In the genomic region with DNA sequence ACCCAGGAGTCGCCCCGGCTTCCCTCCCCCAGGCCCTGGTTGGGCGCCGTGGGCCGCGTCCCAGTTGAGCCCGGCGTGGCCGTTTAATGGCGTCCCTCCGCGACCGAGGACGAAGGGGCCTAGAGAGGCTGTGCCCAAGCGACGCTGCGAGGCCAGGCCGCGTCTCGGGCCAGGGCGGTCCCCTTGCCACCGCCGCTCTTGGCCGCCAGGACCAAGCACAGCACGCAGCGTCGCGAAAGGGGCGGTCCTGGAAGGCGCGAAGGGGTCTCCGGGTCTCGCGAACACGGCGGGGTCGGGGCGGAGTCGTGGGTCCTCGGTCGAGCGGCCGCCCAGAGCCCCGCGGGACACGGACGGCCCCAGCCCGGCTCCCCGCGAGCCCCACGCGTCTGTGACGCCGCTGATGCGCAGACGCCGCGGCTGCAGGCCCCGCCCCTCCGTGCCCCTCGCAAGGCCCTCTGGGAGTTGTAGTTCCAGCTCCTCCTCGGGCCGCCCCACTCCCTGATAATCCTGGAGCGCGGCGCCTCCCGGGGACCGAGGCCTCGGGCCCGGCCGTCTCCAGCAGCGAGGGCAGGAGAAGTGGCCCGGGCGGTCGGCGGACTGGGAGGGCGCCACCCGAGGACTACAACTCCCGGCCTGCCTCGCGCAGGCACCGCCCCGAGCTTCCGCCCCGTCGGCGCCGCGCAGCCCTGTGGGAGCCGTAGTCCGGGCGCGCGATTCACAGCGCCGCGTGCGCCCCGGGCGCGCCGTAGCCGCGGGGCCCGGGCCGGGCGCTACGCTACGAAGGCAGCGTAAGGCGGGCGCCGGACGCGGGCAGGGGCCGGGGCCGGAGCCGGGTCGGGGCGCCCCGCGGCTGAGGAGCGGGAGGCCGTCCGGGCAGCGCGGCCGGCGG, we compare ENCODE assay signal across 8 cellular contexts. TPM values are rescaled to one million over a fixed set of nuclear protein-coding genes. Genes with fewer than 3 reads are reported as not detected.
DNase-seq lines count a peak whose midpoint lies in the region; ATAC-seq and TF ChIP-seq lines count a peak whose summit lies in the region.

TSS of gene CAPN15 (plus strand) at position 698 of the 889 bp plus-strand sequence. CDS start 19,127 bp downstream, outside the sequence.

- intact Hi-C loops in activated T-helper 2 cell treated with anti-CD3 and anti-CD28 coated beads, Interferon-gamma antibody, Interleukin-2, Interleukin-4, amounts not matched to agents 10 μg/mL and 5 μg/mL and 100 μg/mL, durations not matched to agents 14 hours and 24 hours and 36 hours (cut with micrococcal nuclease): loop anchor here (1.0 to 10.0 kb wide), 6 partner anchors 40 to 895 kb away; partner anchors contain the start of genes METTL26, NHLRC4, NME4 and PIGQ

- peak within 1 kb of the TSS; percentile 99 for H3K27ac Mint-ChIP-seq in activated T-helper 2 cell treated with anti-CD3 and anti-CD28 coated beads, Interferon-gamma antibody, Interleukin-2, Interleukin-4, amounts not matched to agents 10 μg/mL and 5 μg/mL and 100 μg/mL, durations not matched to agents 14 hours and 24 hours and 36 hours
- peak within 1 kb of the TSS; percentile 87 to 98 (median 93) for H3K27ac Mint-ChIP-seq in nephron
- peak within 1 kb of the TSS; percentile 100 for H3K27ac Mint-ChIP-seq in stimulated activated naive CD8-positive, alpha-beta T cell treated with anti-CD3 and anti-CD28 coated beads, Interleukin-15, Interleukin-2, amounts not matched to agents 100 ng/mL and 50 ng/mL, for 24 hours

- no peaks in the 10 kb centered on the region for H3K27me3 Mint-ChIP-seq in activated T-helper 2 cell treated with anti-CD3 and anti-CD28 coated beads, Interferon-gamma antibody, Interleukin-2, Interleukin-4, amounts not matched to agents 10 μg/mL and 5 μg/mL and 100 μg/mL, durations not matched to agents 14 hours and 24 hours and 36 hours (ENCODE audit: low read depth)
- no peaks in the 10 kb centered on the region for H3K27me3 Mint-ChIP-seq in nephron (ENCODE audit: low read depth)
- no peaks in the 10 kb centered on the region for H3K27me3 Mint-ChIP-seq in stimulated activated naive CD8-positive, alpha-beta T cell treated with anti-CD3 and anti-CD28 coated beads, Interleukin-15, Interleukin-2, amounts not matched to agents 100 ng/mL and 50 ng/mL, for 24 hours

- no peaks in the 10 kb centered on the region for H3K9me3 ChIP-seq in DND-41 (ENCODE audit: insufficient read depth, low read length, severe bottlenecking)
- no peaks in the 10 kb centered on the region for H3K9me3 ChIP-seq in GM23248 (ENCODE audit: low read depth)
- H3K9me3 ChIP-seq in RWPE2 (ENCODE audit: severe bottlenecking): no peaks in the 10 kb centered on the region

- DNase-seq in DND-41 (peak; percentile 84), GM23248 (peak; percentile 96), Kasumi-1 (lab: John Stamatoyannopoulos, UW) (peak; percentile 31 to 61), RWPE2 (ENCODE audit: low spot score) (no peak), fibroblast of peridontal ligament (ENCODE audit: extremely low read depth) (peak; percentile 76)
- peak; percentile 82 for DNase-seq in activated T-helper 2 cell treated with anti-CD3 and anti-CD28 coated beads, Interferon-gamma antibody, Interleukin-2, Interleukin-4, amounts not matched to agents 10 μg/mL and 5 μg/mL and 100 μg/mL, durations not matched to agents 14 hours and 24 hours and 36 hours (ENCODE audit: low spot score)

- H3K36me3 ChIP-seq in DND-41 (ENCODE audit: insufficient read depth, low read length): peaks cover 25% of the 10 kb centered on the region
- no peaks in the 10 kb centered on the region for H3K36me3 ChIP-seq in GM23248 (ENCODE audit: low read depth)
- H3K36me3 ChIP-seq in RWPE2 (ENCODE audit: low read depth): peaks cover 9% of the 10 kb centered on the region

- H4K20me1 ChIP-seq in DND-41 (ENCODE audit: insufficient read depth, low read length) (peaks cover 61% of the 10 kb centered on the region), GM23248 (ENCODE audit: insufficient read depth) (no peaks in the 10 kb centered on the region)

- H2AFZ ChIP-seq in DND-41 (ENCODE audit: low read depth, low read length) (peak within 1 kb of the TSS; percentile 75), GM23248 (peak within 1 kb of the TSS; percentile 41; the same call in 1 of the 2 replicates)

- peaks cover 21% of the 10 kb centered on the region for H3K4me1 Mint-ChIP-seq in activated T-helper 2 cell treated with anti-CD3 and anti-CD28 coated beads, Interferon-gamma antibody, Interleukin-2, Interleukin-4, amounts not matched to agents 10 μg/mL and 5 μg/mL and 100 μg/mL, durations not matched to agents 14 hours and 24 hours and 36 hours (ENCODE audit: low read depth)
- peaks cover 22% of the 10 kb centered on the region for H3K4me1 Mint-ChIP-seq in nephron
- peaks cover 59% of the 10 kb centered on the region for H3K4me1 Mint-ChIP-seq in stimulated activated naive CD8-positive, alpha-beta T cell treated with anti-CD3 and anti-CD28 coated beads, Interleukin-15, Interleukin-2, amounts not matched to agents 100 ng/mL and 50 ng/mL, for 24 hours (ENCODE audit: low read depth)

- H3K4me3 ChIP-seq in DND-41 (ENCODE audit: low read depth in 1 of 2, low read length in 2 of 2): peak within 1 kb of the TSS; percentile 58 to 95
- peak within 1 kb of the TSS; percentile 86 for H3K4me3 ChIP-seq in GM23248
- H3K4me3 ChIP-seq in RWPE2 (ENCODE audit: severe bottlenecking): peak within 1 kb of the TSS; percentile 62

- no peaks in the 10 kb centered on the region for H3K9me3 Mint-ChIP-seq in activated T-helper 2 cell treated with anti-CD3 and anti-CD28 coated beads, Interferon-gamma antibody, Interleukin-2, Interleukin-4, amounts not matched to agents 10 μg/mL and 5 μg/mL and 100 μg/mL, durations not matched to agents 14 hours and 24 hours and 36 hours
- no peaks in the 10 kb centered on the region for H3K9me3 Mint-ChIP-seq in nephron
- H3K9me3 Mint-ChIP-seq in stimulated activated naive CD8-positive, alpha-beta T cell treated with anti-CD3 and anti-CD28 coated beads, Interleukin-15, Interleukin-2, amounts not matched to agents 100 ng/mL and 50 ng/mL, for 24 hours: no peaks in the 10 kb centered on the region

- peak within 1 kb of the TSS; percentile 81 for H3K9ac ChIP-seq in DND-41 (ENCODE audit: low read depth, low read length)
- H3K9ac ChIP-seq in GM23248: peak within 1 kb of the TSS; percentile 83

- H3K27me3 ChIP-seq in DND-41 (ENCODE audit: insufficient read depth, low read length, poor library complexity) (no peaks in the 10 kb centered on the region), GM23248 (replicated peaks; ENCODE audit: insufficient read depth) (no peaks in the 10 kb centered on the region), RWPE2 (ENCODE audit: insufficient read depth, poor library complexity, severe bottlenecking) (no peaks in the 10 kb centered on the region)

- H3K4me3 Mint-ChIP-seq in activated T-helper 2 cell treated with anti-CD3 and anti-CD28 coated beads, Interferon-gamma antibody, Interleukin-2, Interleukin-4, amounts not matched to agents 10 μg/mL and 5 μg/mL and 100 μg/mL, durations not matched to agents 14 hours and 24 hours and 36 hours (ENCODE audit: low read depth): peak within 1 kb of the TSS; percentile 95
- H3K4me3 Mint-ChIP-seq in nephron: peak within 1 kb of the TSS; percentile 88 to 95 (median 92)
- peak within 1 kb of the TSS; percentile 96 for H3K4me3 Mint-ChIP-seq in stimulated activated naive CD8-positive, alpha-beta T cell treated with anti-CD3 and anti-CD28 coated beads, Interleukin-15, Interleukin-2, amounts not matched to agents 100 ng/mL and 50 ng/mL, for 24 hours

- no peaks in the 10 kb centered on the region for H3K9me2 ChIP-seq in GM23248 (ENCODE audit: insufficient read depth)

- H3K4me2 ChIP-seq in DND-41 (ENCODE audit: insufficient read depth, low read length): peak within 1 kb of the TSS; percentile 94
- H3K4me2 ChIP-seq in GM23248 (ENCODE audit: unreplicated experiment): peak within 1 kb of the TSS; percentile 92

- H3K79me2 ChIP-seq in DND-41 (ENCODE audit: insufficient read depth, low read length) (peaks cover 64% of the 10 kb centered on the region), GM23248 (ENCODE audit: insufficient read depth) (peaks cover 53% of the 10 kb centered on the region)

- H3K27ac ChIP-seq in DND-41 (ENCODE audit: low read length) (peak within 1 kb of the TSS; percentile 93), GM23248 (peak within 1 kb of the TSS; percentile 94), RWPE2 (ENCODE audit: poor library complexity, severe bottlenecking) (peak within 1 kb of the TSS; percentile 91)

- peak; percentile 78 for ATAC-seq in DND-41 (ENCODE audit: insufficient read depth, low read depth)
- peak; percentile 60 for ATAC-seq in RWPE2 (ENCODE audit: low read depth)

- WGBS in GM23248 (ENCODE audit: low coverage in 1 of 2, low lambda C conversion rate in 2 of 2, missing lambda C conversion rate in 2 of 2), 2 experiments: 1% methylated on average over 90 to 118 of the region's 129 CpGs

- H3K4me1 ChIP-seq in DND-41 (ENCODE audit: insufficient read depth, low read length) (peaks cover 38% of the 10 kb centered on the region), GM23248 (ENCODE audit: insufficient read depth) (peaks cover 34% of the 10 kb centered on the region), RWPE2 (ENCODE audit: insufficient read depth, poor library complexity, severe bottlenecking) (peaks cover 13% of the 10 kb centered on the region)

- TF ChIP-seq CTCF in DND-41 (IDR thresholded peaks at IDR 0.05; ENCODE audit: borderline replicate concordance, extremely low read depth, low read length, poor library complexity, severe bottlenecking) (no peak), RWPE2 (IDR thresholded peaks at IDR 0.05; ENCODE audit: poor library complexity, severe bottlenecking) (no peak), nephron (IDR thresholded peaks at IDR 0.05; ENCODE audit: unreplicated experiment in 3 of 3) (peak in 2 of 3 experiments; percentile 23 to 29)

- H3F3A ChIP-seq in GM23248 (ENCODE audit: insufficient read depth): peaks cover 31% of the 10 kb centered on the region

- in situ Hi-C loops in GM23248 (cut with MboI): no loop called here

- peaks cover 25% of the 10 kb centered on the region for H3K36me3 Mint-ChIP-seq in activated T-helper 2 cell treated with anti-CD3 and anti-CD28 coated beads, Interferon-gamma antibody, Interleukin-2, Interleukin-4, amounts not matched to agents 10 μg/mL and 5 μg/mL and 100 μg/mL, durations not matched to agents 14 hours and 24 hours and 36 hours (ENCODE audit: low read depth)
- H3K36me3 Mint-ChIP-seq in nephron (ENCODE audit: low read depth): peaks cover 10% of the 10 kb centered on the region
- H3K36me3 Mint-ChIP-seq in stimulated activated naive CD8-positive, alpha-beta T cell treated with anti-CD3 and anti-CD28 coated beads, Interleukin-15, Interleukin-2, amounts not matched to agents 100 ng/mL and 50 ng/mL, for 24 hours (ENCODE audit: low read depth): peaks cover 4% of the 10 kb centered on the region

RNA-seq across cellular contexts. Expression of gene CAPN15, which starts in this region (rescaled TPM):
- total RNA-seq in GM23248 (2014; rRNA removed; shearing (Covaris generic)): 68.0 and 69.4 TPM in 2 replicates
- polyA plus RNA-seq in GM23248 (2016; fragmentation: Nextera tagmentation; extraction: Ambion mirVana): 5.4 and 5.7 TPM in 2 replicates
- total RNA-seq in activated T-helper 2 cell treated with anti-CD3 and anti-CD28 coated beads, Interferon-gamma antibody, Interleukin-2, Interleukin-4, amounts not matched to agents 10 μg/mL and 5 μg/mL and 100 μg/mL, durations not matched to agents 14 hours and 24 hours and 36 hours: 101 and 103 TPM in 2 replicates

Comparison
In these comparisons a context has a peak if more than half of its experiments do, and no peak if none do; other contexts are left out.
1. CTCF ChIP-seq: peak in nephron (2 of 3); none in DND-41 (single experiment) and RWPE2 (single experiment).
2. Peak in every context shown above with its lines, with median percentiles within 50 percentile points of each other: H3K27ac ChIP-seq, H3K4me3 ChIP-seq, H3K27ac Mint-ChIP-seq and H3K4me3 Mint-ChIP-seq.